Comparison of ENCODE assay signal across 17 cellular contexts in the genomic region with DNA sequence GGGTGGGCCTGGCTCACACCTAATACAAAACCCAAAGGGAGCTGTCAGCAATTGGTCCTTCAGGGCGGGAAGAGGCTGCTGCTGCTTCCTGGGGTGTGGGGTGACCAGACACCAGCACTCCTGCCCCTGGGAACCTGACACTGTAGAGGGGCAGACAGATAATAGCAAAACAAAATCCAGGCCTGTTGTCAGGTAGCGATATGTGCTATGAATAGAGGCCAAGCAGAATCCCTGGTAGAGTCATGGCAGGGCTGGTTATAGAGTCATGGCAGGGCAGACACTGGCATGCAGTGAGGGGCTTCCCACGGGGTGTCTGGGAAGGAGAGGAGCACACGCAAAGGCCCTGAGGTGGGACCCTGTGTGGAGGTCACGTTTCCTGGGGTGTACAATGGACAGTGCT.
DNase-seq lines count a peak whose midpoint lies in the region; ATAC-seq, FAIRE-seq and TF ChIP-seq lines count a peak whose summit lies in the region.
"Had no signal": no experiment of that assay in that cellular context is flagged by ENCODE, and none has a peak within 500 bp of the region (broad histone marks: within the 10 kb centered on the region; RNA-seq: fewer than 3 reads in every experiment).

No MANE protein-coding gene starts in this region.

- H3K36me3 Mint-ChIP-seq in nephron (ENCODE audit: low read depth) (no peaks in the 10 kb centered on the region), type B pancreatic cell (no peaks in the 10 kb centered on the region)
- H3K36me3 Mint-ChIP-seq: CD8-positive, alpha-beta T cell had no signal

- no peaks in the 10 kb centered on the region for H3K9me3 ChIP-seq in HepG2 (ENCODE audit: low read length)
- H3K9me3 ChIP-seq in right lobe of liver, result no peaks in the 10 kb centered on the region
- H3K9me3 ChIP-seq: A549, BE2C had no signal

- H3K9me3 Mint-ChIP-seq in nephron (no peaks in the 10 kb centered on the region), type B pancreatic cell (no peaks in the 10 kb centered on the region)
- H3K9me3 Mint-ChIP-seq: CD8-positive, alpha-beta T cell had no signal

- peaks cover 34% of the 10 kb centered on the region for H3K27me3 Mint-ChIP-seq in nephron (ENCODE audit: low read depth)
- peaks cover 5% of the 10 kb centered on the region for H3K27me3 Mint-ChIP-seq in type B pancreatic cell

- H3K36me3 ChIP-seq in HepG2 (replicated peaks in 1 of 2; ENCODE audit: control insufficient read depth in 1 of 2, insufficient read depth in 2 of 2, low read length in 2 of 2) (no peaks in the 10 kb centered on the region), right lobe of liver (no peaks in the 10 kb centered on the region), bronchial epithelial cell (ENCODE audit: control insufficient read depth, insufficient read depth, low read length) (no peaks in the 10 kb centered on the region)
- H3K36me3 ChIP-seq: BE2C had no signal

- no peak for TF ChIP-seq RAD21 in HepG2 (CRISPR knock-in tag; IDR thresholded peaks at IDR 0.05)

- in situ Hi-C loops in HepG2 (cut with HindIII; ENCODE audit: extremely low pct_ligation_motif_present, low pct_unique_long_range_greater_than_20kb), result no loop called here

- H2AFZ ChIP-seq in HepG2 (ENCODE audit: low read length), result no peak overlapping the region

- H3K27me3 ChIP-seq in HepG2 (ENCODE audit: control insufficient read depth in 1 of 2, insufficient read depth in 2 of 2, low read length in 2 of 2), result peaks cover 7 to 15% of the 10 kb centered on the region in 2 experiments
- H3K27me3 ChIP-seq in right lobe of liver, result no peaks in the 10 kb centered on the region
- no peaks in the 10 kb centered on the region for H3K27me3 ChIP-seq in bronchial epithelial cell (ENCODE audit: control insufficient read depth, insufficient read depth, low read length)
- H3K27me3 ChIP-seq: BE2C had no signal

- H3K4me3 ChIP-seq in HepG2 (replicated peaks in 1 of 3; ENCODE audit: insufficient read depth in 1 of 3, low read depth in 2 of 3, low read length in 3 of 3) (peak overlapping the region in 1 of 3 experiments; percentile 60; a peak in 1 of 6 replicates), right lobe of liver (no peak overlapping the region), bronchial epithelial cell (ENCODE audit: low read depth, low read length) (no peak overlapping the region)
- H3K4me3 ChIP-seq: A549 had no signal

- POLR2A ChIA-PET in HepG2 (lab: Yijun Ruan, JAX), result interaction anchor here (3.3 kb wide), 1 partner anchor 17 kb away, joined by 21 read pairs; no protein-coding TSS in a partner anchor

- no peak overlapping the region for H3K9ac ChIP-seq in HepG2 (ENCODE audit: insufficient read depth, low read depth, low read length)

- TF ChIP-seq POLR2A in HepG2 (IDR thresholded peaks at IDR 0.05; ENCODE audit: insufficient read depth in 1 of 2, low read depth in 2 of 2, low read length in 2 of 2), result no peak
- TF ChIP-seq POLR2A in right lobe of liver (IDR thresholded peaks at IDR 0.05), result no peak

- TF ChIP-seq CTCF in HepG2 (CRISPR knock-in tag; IDR thresholded peaks at IDR 0.05) (no peak), right lobe of liver (IDR thresholded peaks at IDR 0.05) (no peak), bronchial epithelial cell (IDR thresholded peaks at IDR 0.05; ENCODE audit: insufficient read depth, low read length, severe bottlenecking) (no peak), nephron (IDR thresholded peaks at IDR 0.05; ENCODE audit: unreplicated experiment in 3 of 3) (no peak), type B pancreatic cell (conservative IDR thresholded peaks at IDR 0.05) (no peak)

- ATAC-seq in HepG2 (no peak), right lobe of liver (no peak), HG03439 (IDR thresholded peaks at IDR 0.05; ENCODE audit: unreplicated experiment) (no peak)
- ATAC-seq: A549; CD8-positive, alpha-beta T cell had no signal

- H3K4me1 ChIP-seq in HepG2 (ENCODE audit: insufficient read depth, low read length) (peaks cover 67% of the 10 kb centered on the region), right lobe of liver (peaks cover 0 to 23% (median 9%) of the 10 kb centered on the region in 4 donors)
- H3K4me1 ChIP-seq: A549 had no signal

- FAIRE-seq in HepG2 (lab: Jason Lieb, UNC), result no peak
- peak; percentile 66 for FAIRE-seq in bronchial epithelial cell (lab: Jason Lieb, UNC)
- FAIRE-seq: A549, D721Med had no signal

- WGBS in HepG2 (ENCODE audit: low lambda C conversion rate), result 25% methylated on average over 4 of the region's 5 CpGs
- 76% methylated on average over 5 of the region's 5 CpGs for WGBS in right lobe of liver (ENCODE audit: insufficient coverage, low coverage, low lambda C conversion rate, missing lambda C conversion rate)

- H3K79me2 ChIP-seq in HepG2 (ENCODE audit: insufficient read depth, low read length), result no peaks in the 10 kb centered on the region

- H3K4me1 Mint-ChIP-seq in nephron, result peaks cover 78% of the 10 kb centered on the region
- H3K4me1 Mint-ChIP-seq in type B pancreatic cell (ENCODE audit: unreplicated experiment), result peaks cover 48% of the 10 kb centered on the region

- H3K4me3 Mint-ChIP-seq in nephron (no peak overlapping the region), type B pancreatic cell (no peak overlapping the region)
- H3K4me3 Mint-ChIP-seq: CD8-positive, alpha-beta T cell had no signal

- H3K27ac ChIP-seq in HepG2 (ENCODE audit: extremely low read length, insufficient read depth, low read length) (no peak overlapping the region), right lobe of liver (no peak overlapping the region)
- H3K27ac ChIP-seq: A549, C4-2B had no signal

- H3K4me2 ChIP-seq in HepG2 (ENCODE audit: low read depth, low read length), result peak overlapping the region; percentile 75
- H3K4me2 ChIP-seq: A549 had no signal

- DNase-seq in HepG2 (ENCODE audit: low spot score), result no peak
- DNase-seq in right lobe of liver, result no peak
- DNase-seq in bronchial epithelial cell (ENCODE audit: low read depth), result no peak
- no peak for DNase-seq in type B pancreatic cell (ENCODE audit: extremely low spot score, unreplicated experiment)
- DNase-seq in stimulated activated CD4-positive, alpha-beta T cell treated with anti-CD3 and anti-CD28 coated beads, Interleukin-4, amount 100 ng/mL, for 1 hour, result no peak
- no peak for DNase-seq in cerebellar nuclear complex (lab: John Stamatoyannopoulos, UW)
- DNase-seq: BE2C; CD8-positive, alpha-beta T cell; COR-L47; DND-41; GF-D8; HCEC 1CT had no signal

- BruUV-seq in HepG2 (replicated peaks; lab: Mats Ljungman, UMichigan), result no TSS peak

- CTCF ChIA-PET in HepG2 (lab: Yijun Ruan, JAX; ENCODE audit: low intra/inter-chr PET ratio, low total read pairs), result no interaction called here

- TF ChIP-seq EP300 in HepG2 (IDR thresholded peaks at IDR 0.05; ENCODE audit: low read depth in 2 of 2, low read length in 2 of 2), result no peak
- no peak for TF ChIP-seq EP300 in HepG2 (CRISPR knock-in tag; IDR thresholded peaks at IDR 0.05; ENCODE audit: borderline replicate concordance)

- H4K20me1 ChIP-seq in HepG2 (ENCODE audit: insufficient read depth, low read length), result no peaks in the 10 kb centered on the region

- intact Hi-C loops in HepG2 (cut with micrococcal nuclease; ENCODE audit: unreplicated experiment), result no loop called here
- intact Hi-C loops in right lobe of liver (cut with DNase I), result no loop called here

- H3K27ac Mint-ChIP-seq in nephron (peak overlapping the region in 2 of 3 experiments; percentile 31 to 72), type B pancreatic cell (peak overlapping the region; percentile 64)
- H3K27ac Mint-ChIP-seq: CD8-positive, alpha-beta T cell had no signal

TF ChIP-seq in HepG2, 621 proteins besides CTCF, POLR2A, EP300 and RAD21:
- TF ChIP-seq, protein P1, sequence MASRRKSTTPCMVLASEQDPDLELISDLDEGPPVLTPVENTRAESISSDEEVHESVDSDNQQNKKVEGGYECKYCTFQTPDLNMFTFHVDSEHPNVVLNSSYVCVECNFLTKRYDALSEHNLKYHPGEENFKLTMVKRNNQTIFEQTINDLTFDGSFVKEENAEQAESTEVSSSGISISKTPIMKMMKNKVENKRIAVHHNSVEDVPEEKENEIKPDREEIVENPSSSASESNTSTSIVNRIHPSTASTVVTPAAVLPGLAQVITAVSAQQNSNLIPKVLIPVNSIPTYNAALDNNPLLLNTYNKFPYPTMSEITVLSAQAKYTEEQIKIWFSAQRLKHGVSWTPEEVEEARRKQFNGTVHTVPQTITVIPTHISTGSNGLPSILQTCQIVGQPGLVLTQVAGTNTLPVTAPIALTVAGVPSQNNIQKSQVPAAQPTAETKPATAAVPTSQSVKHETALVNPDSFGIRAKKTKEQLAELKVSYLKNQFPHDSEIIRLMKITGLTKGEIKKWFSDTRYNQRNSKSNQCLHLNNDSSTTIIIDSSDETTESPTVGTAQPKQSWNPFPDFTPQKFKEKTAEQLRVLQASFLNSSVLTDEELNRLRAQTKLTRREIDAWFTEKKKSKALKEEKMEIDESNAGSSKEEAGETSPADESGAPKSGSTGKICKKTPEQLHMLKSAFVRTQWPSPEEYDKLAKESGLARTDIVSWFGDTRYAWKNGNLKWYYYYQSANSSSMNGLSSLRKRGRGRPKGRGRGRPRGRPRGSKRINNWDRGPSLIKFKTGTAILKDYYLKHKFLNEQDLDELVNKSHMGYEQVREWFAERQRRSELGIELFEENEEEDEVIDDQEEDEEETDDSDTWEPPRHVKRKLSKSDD (CRISPR knock-in tag; IDR thresholded peaks at IDR 0.05; ENCODE audit: low read depth), result no peak
- 0 out of 2 replicates have a peak, but pooled peaks have one; percentile 11 for TF ChIP-seq ZSCAN31 (CRISPR knock-in tag; IDR thresholded peaks at IDR 0.05; ENCODE audit: low read depth)
- TF ChIP-seq CEBPG (CRISPR knock-in tag; IDR thresholded peaks at IDR 0.05), result no peak
- no peak for TF ChIP-seq ZNF207 (IDR thresholded peaks at IDR 0.05; ENCODE audit: borderline replicate concordance)
- TF ChIP-seq KLF15 (CRISPR knock-in tag; IDR thresholded peaks at IDR 0.05; ENCODE audit: borderline replicate concordance), result no peak
